15 cellular contexts compared by ENCODE assay signal in the genomic region with DNA sequence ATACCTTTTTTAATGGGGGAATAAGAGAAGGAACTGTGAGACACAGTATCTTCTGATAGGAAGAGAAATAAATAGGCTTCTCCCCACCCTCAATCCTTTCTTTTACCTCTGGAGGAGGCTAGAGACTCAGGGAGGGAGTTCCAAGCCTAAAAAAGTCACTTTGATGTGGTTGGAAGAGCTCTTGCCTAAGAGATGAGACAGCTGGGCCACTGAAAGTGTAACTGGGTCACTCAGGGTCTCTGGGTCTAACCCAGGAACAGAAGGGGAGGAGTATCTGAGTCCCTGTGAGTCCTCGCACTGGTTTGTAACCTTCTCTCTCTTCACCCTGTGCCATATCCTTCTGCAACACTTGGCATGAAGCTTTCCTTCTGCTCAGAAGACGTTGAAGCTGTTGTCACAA.
A peak's percentile ranks its signal among the peaks of the same experiment; 100 is the strongest.
DNase-seq lines count a peak whose midpoint lies in the region; ATAC-seq and TF ChIP-seq lines count a peak whose summit lies in the region.
"Had no signal": no experiment of that assay in that cellular context is flagged by ENCODE, and none has a peak within 500 bp of the region (broad histone marks: within the 10 kb centered on the region; RNA-seq: fewer than 3 reads in every experiment).

No MANE protein-coding gene starts in this region.

- ATAC-seq in left cardiac atrium (no peak), HG03565 (IDR thresholded peaks at IDR 0.05; ENCODE audit: unreplicated experiment) (no peak)
- ATAC-seq: GM23338 had no signal

- no peak for DNase-seq in left ventricle myocardium inferior
- DNase-seq in left cardiac atrium: no peak
- DNase-seq in MM.1S: peak; percentile 92
- DNase-seq in myocyte (ENCODE audit: low read depth): peak; percentile 15
- DNase-seq in NCI-H1694 treated with DMSO at 0.1 percent for 48 hours (lab: John Stamatoyannopoulos, UW): no peak
- DNase-seq in HEK293T (ENCODE audit: extremely low spot score): no peak
- no peak for DNase-seq in stimulated activated CD4-positive, alpha-beta T cell treated with anti-CD3 and anti-CD28 coated beads, Interleukin-1b, Interleukin-23, amount 100 ng/mL, for 48 hours
- DNase-seq: C1 segment of cervical spinal cord; Calu3; CD4-positive, alpha-beta T cell; DMS 273 treated with DMSO at 0.1 percent for 48 hours; H9 had no signal

- intact Hi-C loops in left ventricle myocardium inferior (cut with micrococcal nuclease) (no loop called here), left cardiac atrium (cut with DNase I) (no loop called here)

- CTCF ChIA-PET in HEK293T (lab: Yijun Ruan, JAX): no interaction called here

- H3K9me2 ChIP-seq in MM.1S (replicated peaks; ENCODE audit: insufficient read depth, low read length): no peaks in the 10 kb centered on the region

- H3K36me3 ChIP-seq in left ventricle myocardium inferior (no peaks in the 10 kb centered on the region), MM.1S (replicated peaks; ENCODE audit: insufficient read depth, low read length) (no peaks in the 10 kb centered on the region)

- H3K27ac ChIP-seq in left ventricle myocardium inferior (replicated peaks) (peak overlapping the region; percentile 8), MM.1S (ENCODE audit: low read length) (peak overlapping the region; percentile 40; the same call in 1 of the 2 replicates)
- H3K27ac ChIP-seq: 22Rv1 had no signal

- H3K4me1 ChIP-seq in left ventricle myocardium inferior (peaks cover 52% of the 10 kb centered on the region), MM.1S (ENCODE audit: low read length) (peaks cover 33% of the 10 kb centered on the region)

- H3K9ac ChIP-seq in MM.1S (ENCODE audit: low read length): no peak overlapping the region

- H3K4me3 ChIP-seq in left ventricle myocardium inferior: no peak overlapping the region
- no peak overlapping the region for H3K4me3 ChIP-seq in MM.1S (ENCODE audit: low read length)
- H3K4me3 ChIP-seq: GM23338 had no signal

- no peaks in the 10 kb centered on the region for H3K27me3 ChIP-seq in left ventricle myocardium inferior (ENCODE audit: low read depth)
- H3K27me3 ChIP-seq in MM.1S (replicated peaks; ENCODE audit: insufficient read depth, low read length): no peaks in the 10 kb centered on the region

- H3F3A ChIP-seq in MM.1S (ENCODE audit: insufficient read depth, low read length): no peaks in the 10 kb centered on the region

- no peak overlapping the region for H2AFZ ChIP-seq in MM.1S (ENCODE audit: low read length)
- H2AFZ ChIP-seq: GM23338 had no signal

- H4K20me1 ChIP-seq in MM.1S (ENCODE audit: insufficient read depth, low read length): no peaks in the 10 kb centered on the region

- H3K79me2 ChIP-seq in MM.1S (ENCODE audit: low read length): no peaks in the 10 kb centered on the region

- TF ChIP-seq CTCF in left ventricle myocardium inferior (IDR thresholded peaks at IDR 0.05; ENCODE audit: borderline replicate concordance) (no peak), MM.1S (IDR thresholded peaks at IDR 0.05; ENCODE audit: low read length) (peak; percentile 57)

- peak overlapping the region; percentile 32; the same call in 1 of the 2 replicates for H3K4me2 ChIP-seq in MM.1S (ENCODE audit: low read depth, low read length)
- H3K4me2 ChIP-seq: GM23338 had no signal

- no peaks in the 10 kb centered on the region for H3K9me3 ChIP-seq in left ventricle myocardium inferior (replicated peaks)
- no peaks in the 10 kb centered on the region for H3K9me3 ChIP-seq in MM.1S (replicated peaks; ENCODE audit: insufficient read depth, low read length)

- POLR2A ChIA-PET in HEK293T (lab: Yijun Ruan, JAX): no interaction called here

TF ChIP-seq in HEK293T, 16 proteins besides CTCF, POLR2A, EP300 and RAD21:
- no peak for TF ChIP-seq SP1 (IDR thresholded peaks at IDR 0.05)
- no peak for TF ChIP-seq ARNT (IDR thresholded peaks at IDR 0.05)
- no peak for TF ChIP-seq TARDBP (IDR thresholded peaks at IDR 0.05)

Comparison
In these comparisons a context has a peak if more than half of its experiments do, and no peak if none do; other contexts are left out.
1. DNase-seq: peak in MM.1S (single experiment) and myocyte (single experiment); none in left ventricle myocardium inferior (single experiment), left cardiac atrium (single experiment), NCI-H1694 treated with DMSO at 0.1 percent for 48 hours (single experiment), HEK293T (single experiment) and stimulated activated CD4-positive, alpha-beta T cell treated with anti-CD3 and anti-CD28 coated beads, Interleukin-1b, Interleukin-23, amount 100 ng/mL, for 48 hours (single experiment).